In the genomic region with DNA sequence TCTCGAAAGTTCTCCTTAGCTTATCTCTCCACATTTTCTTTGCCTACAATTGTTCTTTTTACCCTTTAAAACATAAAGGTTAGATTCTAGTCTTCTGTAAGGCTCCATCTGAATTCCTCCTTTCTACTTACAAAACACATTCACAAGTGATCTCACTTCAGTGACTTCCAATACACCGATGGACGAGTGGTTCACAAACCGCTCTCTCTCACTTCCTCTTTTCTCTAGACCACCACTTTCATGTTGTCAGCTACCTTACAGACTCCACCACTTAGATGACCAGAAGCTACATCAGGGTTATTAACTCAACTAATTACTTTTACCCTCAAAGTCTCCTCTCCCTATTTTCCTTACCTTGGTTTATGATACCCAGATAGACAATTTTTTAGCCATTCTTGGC, we compare ENCODE assay signal across 1 cellular context.
A peak's percentile ranks its signal among the peaks of the same experiment; 100 is the strongest.
TF ChIP-seq lines count a peak whose summit lies in the region.

No MANE protein-coding gene starts in this region.

TF ChIP-seq in GM12878, 131 proteins besides CTCF, POLR2A, EP300 and RAD21 (continued from another document):
- TF ChIP-seq IRF4 (IDR thresholded peaks at IDR 0.05; ENCODE audit: low read depth, low read length) (peak; percentile 94), CBFB (IDR thresholded peaks at IDR 0.05; ENCODE audit: low read depth) (peak; percentile 76), ATF7 (IDR thresholded peaks at IDR 0.05; ENCODE audit: low read depth) (peak; percentile 49), NFXL1 (IDR thresholded peaks at IDR 0.05; ENCODE audit: borderline replicate concordance) (no peak), MEF2B (IDR thresholded peaks at IDR 0.05; ENCODE audit: partially characterized antibody, poor library complexity, severe bottlenecking) (peak; percentile 13), SMC3 (IDR thresholded peaks at IDR 0.05; ENCODE audit: borderline replicate concordance, low read length) (no peak), ASH2L (IDR thresholded peaks at IDR 0.05; ENCODE audit: borderline replicate concordance, low read depth) (no peak), MXI1 (IDR thresholded peaks at IDR 0.05; ENCODE audit: low read depth, low read length) (no peak), SMAD5 (IDR thresholded peaks at IDR 0.05; ENCODE audit: low read depth) (no peak), IKZF2 (IDR thresholded peaks at IDR 0.05) (peak; percentile 47 to 66; a peak in 3 of 4 replicates), MEF2A (IDR thresholded peaks at IDR 0.05; ENCODE audit: insufficient read depth, low read depth, low read length) (0 out of 2 replicates have a peak, but pooled peaks have one; percentile 7), PAX5 (IDR thresholded peaks at IDR 0.05; ENCODE audit: borderline replicate concordance, low read depth, low read length) (peak; percentile 97), ZNF384 (IDR thresholded peaks at IDR 0.05; ENCODE audit: borderline replicate concordance, low read depth, low read length) (no peak), NBN (IDR thresholded peaks at IDR 0.05) (peak; percentile 67), ZBED1 (IDR thresholded peaks at IDR 0.05; ENCODE audit: borderline replicate concordance) (peak; percentile 80; the same call in 1 of the 2 replicates), TARDBP (IDR thresholded peaks at IDR 0.05; ENCODE audit: borderline replicate concordance) (no peak), NFIC (IDR thresholded peaks at IDR 0.05; ENCODE audit: low read depth, low read length) (peak; percentile 79), MTA3 (IDR thresholded peaks at IDR 0.05; ENCODE audit: borderline replicate concordance, low read length) (peak; percentile 66; the same call in 1 of the 2 replicates), YBX1 (IDR thresholded peaks at IDR 0.05) (no peak), CREM (IDR thresholded peaks at IDR 0.05; ENCODE audit: low read depth) (peak; percentile 51; the same call in 1 of the 2 replicates), TBL1XR1 (IDR thresholded peaks at IDR 0.05; ENCODE audit: low read depth, low read length) (no peak), IKZF1 (conservative IDR thresholded peaks at IDR 0.05) (peak; percentile 51), RAD51 (IDR thresholded peaks at IDR 0.05) (no peak), BMI1 (IDR thresholded peaks at IDR 0.05; ENCODE audit: borderline replicate concordance) (peak; percentile 51), ZNF217 (IDR thresholded peaks at IDR 0.05) (peak; percentile 98), HDAC6 (IDR thresholded peaks at IDR 0.05; ENCODE audit: unreplicated experiment) (no peak), ZSCAN29 (IDR thresholded peaks at IDR 0.05) (no peak), DPF2 (IDR thresholded peaks at IDR 0.05) (peak; percentile 80; the same call in 1 of the 2 replicates), POLR2AphosphoS5 (IDR thresholded peaks at IDR 0.05; ENCODE audit: low read length) (no peak), BCL11A (IDR thresholded peaks at IDR 0.05; ENCODE audit: low read depth, low read length) (peak; percentile 88), CREB1 (IDR thresholded peaks at IDR 0.05; ENCODE audit: low read depth) (0 out of 2 replicates have a peak, but pooled peaks have one; percentile 41), SUZ12 (IDR thresholded peaks at IDR 0.05; ENCODE audit: unreplicated experiment) (no peak), MTA2 (IDR thresholded peaks at IDR 0.05; ENCODE audit: low read depth) (peak; percentile 73), FOXM1 (IDR thresholded peaks at IDR 0.05; ENCODE audit: low read depth, low read length) (0 out of 2 replicates have a peak, but pooled peaks have one; percentile 18), SPI1 (IDR thresholded peaks at IDR 0.05; ENCODE audit: borderline replicate concordance, insufficient read depth, low read depth, low read length) (peak; percentile 99), ZNF274 (IDR thresholded peaks at IDR 0.05; ENCODE audit: insufficient read depth, insufficient read length) (no peak), ZNF24 (IDR thresholded peaks at IDR 0.05) (no peak), NR2F1 (conservative IDR thresholded peaks at IDR 0.05) (peak; percentile 77)
- TF ChIP-seq, protein P1, sequence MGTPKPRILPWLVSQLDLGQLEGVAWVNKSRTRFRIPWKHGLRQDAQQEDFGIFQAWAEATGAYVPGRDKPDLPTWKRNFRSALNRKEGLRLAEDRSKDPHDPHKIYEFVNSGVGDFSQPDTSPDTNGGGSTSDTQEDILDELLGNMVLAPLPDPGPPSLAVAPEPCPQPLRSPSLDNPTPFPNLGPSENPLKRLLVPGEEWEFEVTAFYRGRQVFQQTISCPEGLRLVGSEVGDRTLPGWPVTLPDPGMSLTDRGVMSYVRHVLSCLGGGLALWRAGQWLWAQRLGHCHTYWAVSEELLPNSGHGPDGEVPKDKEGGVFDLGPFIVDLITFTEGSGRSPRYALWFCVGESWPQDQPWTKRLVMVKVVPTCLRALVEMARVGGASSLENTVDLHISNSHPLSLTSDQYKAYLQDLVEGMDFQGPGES (IDR thresholded peaks at IDR 0.05), result no peak
- TF ChIP-seq, protein P2, sequence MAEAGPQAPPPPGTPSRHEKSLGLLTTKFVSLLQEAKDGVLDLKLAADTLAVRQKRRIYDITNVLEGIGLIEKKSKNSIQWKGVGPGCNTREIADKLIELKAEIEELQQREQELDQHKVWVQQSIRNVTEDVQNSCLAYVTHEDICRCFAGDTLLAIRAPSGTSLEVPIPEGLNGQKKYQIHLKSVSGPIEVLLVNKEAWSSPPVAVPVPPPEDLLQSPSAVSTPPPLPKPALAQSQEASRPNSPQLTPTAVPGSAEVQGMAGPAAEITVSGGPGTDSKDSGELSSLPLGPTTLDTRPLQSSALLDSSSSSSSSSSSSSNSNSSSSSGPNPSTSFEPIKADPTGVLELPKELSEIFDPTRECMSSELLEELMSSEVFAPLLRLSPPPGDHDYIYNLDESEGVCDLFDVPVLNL (IDR thresholded peaks at IDR 0.05; ENCODE audit: low read depth, low read length), result no peak
- TF ChIP-seq, protein P3, sequence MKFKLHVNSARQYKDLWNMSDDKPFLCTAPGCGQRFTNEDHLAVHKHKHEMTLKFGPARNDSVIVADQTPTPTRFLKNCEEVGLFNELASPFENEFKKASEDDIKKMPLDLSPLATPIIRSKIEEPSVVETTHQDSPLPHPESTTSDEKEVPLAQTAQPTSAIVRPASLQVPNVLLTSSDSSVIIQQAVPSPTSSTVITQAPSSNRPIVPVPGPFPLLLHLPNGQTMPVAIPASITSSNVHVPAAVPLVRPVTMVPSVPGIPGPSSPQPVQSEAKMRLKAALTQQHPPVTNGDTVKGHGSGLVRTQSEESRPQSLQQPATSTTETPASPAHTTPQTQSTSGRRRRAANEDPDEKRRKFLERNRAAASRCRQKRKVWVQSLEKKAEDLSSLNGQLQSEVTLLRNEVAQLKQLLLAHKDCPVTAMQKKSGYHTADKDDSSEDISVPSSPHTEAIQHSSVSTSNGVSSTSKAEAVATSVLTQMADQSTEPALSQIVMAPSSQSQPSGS (IDR thresholded peaks at IDR 0.05; ENCODE audit: low read length), result peak; percentile 83
- TF ChIP-seq, protein P4, sequence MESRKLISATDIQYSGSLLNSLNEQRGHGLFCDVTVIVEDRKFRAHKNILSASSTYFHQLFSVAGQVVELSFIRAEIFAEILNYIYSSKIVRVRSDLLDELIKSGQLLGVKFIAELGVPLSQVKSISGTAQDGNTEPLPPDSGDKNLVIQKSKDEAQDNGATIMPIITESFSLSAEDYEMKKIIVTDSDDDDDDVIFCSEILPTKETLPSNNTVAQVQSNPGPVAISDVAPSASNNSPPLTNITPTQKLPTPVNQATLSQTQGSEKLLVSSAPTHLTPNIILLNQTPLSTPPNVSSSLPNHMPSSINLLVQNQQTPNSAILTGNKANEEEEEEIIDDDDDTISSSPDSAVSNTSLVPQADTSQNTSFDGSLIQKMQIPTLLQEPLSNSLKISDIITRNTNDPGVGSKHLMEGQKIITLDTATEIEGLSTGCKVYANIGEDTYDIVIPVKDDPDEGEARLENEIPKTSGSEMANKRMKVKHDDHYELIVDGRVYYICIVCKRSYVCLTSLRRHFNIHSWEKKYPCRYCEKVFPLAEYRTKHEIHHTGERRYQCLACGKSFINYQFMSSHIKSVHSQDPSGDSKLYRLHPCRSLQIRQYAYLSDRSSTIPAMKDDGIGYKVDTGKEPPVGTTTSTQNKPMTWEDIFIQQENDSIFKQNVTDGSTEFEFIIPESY (IDR thresholded peaks at IDR 0.05), result no peak
- TF ChIP-seq, protein P5, sequence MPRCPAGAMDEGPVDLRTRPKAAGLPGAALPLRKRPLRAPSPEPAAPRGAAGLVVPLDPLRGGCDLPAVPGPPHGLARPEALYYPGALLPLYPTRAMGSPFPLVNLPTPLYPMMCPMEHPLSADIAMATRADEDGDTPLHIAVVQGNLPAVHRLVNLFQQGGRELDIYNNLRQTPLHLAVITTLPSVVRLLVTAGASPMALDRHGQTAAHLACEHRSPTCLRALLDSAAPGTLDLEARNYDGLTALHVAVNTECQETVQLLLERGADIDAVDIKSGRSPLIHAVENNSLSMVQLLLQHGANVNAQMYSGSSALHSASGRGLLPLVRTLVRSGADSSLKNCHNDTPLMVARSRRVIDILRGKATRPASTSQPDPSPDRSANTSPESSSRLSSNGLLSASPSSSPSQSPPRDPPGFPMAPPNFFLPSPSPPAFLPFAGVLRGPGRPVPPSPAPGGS (IDR thresholded peaks at IDR 0.05; ENCODE audit: borderline replicate concordance, insufficient read depth, low read depth, low read length, poor library complexity, severe bottlenecking), result peak; percentile 61
- TF ChIP-seq, protein P6, sequence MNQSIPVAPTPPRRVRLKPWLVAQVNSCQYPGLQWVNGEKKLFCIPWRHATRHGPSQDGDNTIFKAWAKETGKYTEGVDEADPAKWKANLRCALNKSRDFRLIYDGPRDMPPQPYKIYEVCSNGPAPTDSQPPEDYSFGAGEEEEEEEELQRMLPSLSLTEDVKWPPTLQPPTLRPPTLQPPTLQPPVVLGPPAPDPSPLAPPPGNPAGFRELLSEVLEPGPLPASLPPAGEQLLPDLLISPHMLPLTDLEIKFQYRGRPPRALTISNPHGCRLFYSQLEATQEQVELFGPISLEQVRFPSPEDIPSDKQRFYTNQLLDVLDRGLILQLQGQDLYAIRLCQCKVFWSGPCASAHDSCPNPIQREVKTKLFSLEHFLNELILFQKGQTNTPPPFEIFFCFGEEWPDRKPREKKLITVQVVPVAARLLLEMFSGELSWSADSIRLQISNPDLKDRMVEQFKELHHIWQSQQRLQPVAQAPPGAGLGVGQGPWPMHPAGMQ (IDR thresholded peaks at IDR 0.05; ENCODE audit: borderline replicate concordance), result no peak
- TF ChIP-seq, protein P7, sequence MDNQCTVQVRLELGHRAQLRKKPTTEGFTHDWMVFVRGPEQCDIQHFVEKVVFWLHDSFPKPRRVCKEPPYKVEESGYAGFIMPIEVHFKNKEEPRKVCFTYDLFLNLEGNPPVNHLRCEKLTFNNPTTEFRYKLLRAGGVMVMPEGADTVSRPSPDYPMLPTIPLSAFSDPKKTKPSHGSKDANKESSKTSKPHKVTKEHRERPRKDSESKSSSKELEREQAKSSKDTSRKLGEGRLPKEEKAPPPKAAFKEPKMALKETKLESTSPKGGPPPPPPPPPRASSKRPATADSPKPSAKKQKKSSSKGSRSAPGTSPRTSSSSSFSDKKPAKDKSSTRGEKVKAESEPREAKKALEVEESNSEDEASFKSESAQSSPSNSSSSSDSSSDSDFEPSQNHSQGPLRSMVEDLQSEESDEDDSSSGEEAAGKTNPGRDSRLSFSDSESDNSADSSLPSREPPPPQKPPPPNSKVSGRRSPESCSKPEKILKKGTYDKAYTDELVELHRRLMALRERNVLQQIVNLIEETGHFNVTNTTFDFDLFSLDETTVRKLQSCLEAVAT (IDR thresholded peaks at IDR 0.05), result peak; percentile 63
